17 cellular contexts compared by ENCODE assay signal in the genomic region with DNA sequence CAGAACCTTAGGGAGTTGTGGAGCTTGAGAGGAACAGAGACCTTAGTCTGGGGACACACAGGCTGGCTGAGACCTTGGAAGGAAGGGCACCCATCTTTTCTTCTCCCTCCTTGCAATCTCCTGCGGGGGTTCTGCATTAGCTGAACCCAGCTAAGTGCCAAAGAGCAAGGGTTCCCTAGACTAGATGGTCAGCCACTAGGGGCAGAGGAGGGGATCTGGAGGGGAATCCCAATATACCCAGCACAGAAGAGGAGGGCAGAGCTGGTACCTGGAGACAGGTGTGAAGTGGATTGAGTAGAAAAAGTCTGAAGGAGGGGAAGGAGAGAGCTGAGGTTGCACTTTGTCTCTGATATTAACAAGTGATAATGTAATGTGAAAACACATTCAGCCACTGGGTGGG.
"Had no signal": no experiment of that assay in that cellular context is flagged by ENCODE, and none has a peak within 500 bp of the region (broad histone marks: within the 10 kb centered on the region; RNA-seq: fewer than 3 reads in every experiment).

No MANE protein-coding gene starts in this region.

- H3K9me3 ChIP-seq: psoas muscle, upper lobe of left lung had no signal

- H3K4me3 ChIP-seq: psoas muscle, upper lobe of left lung had no signal

- H3K27me3 ChIP-seq: upper lobe of left lung had no signal

- H3K36me3 Mint-ChIP-seq: activated naive CD8-positive, alpha-beta T cell treated with anti-CD3 and anti-CD28 coated beads, Interleukin-2, amount 10 ng/mL, durations not matched to agents 7 days and 5 days; naive thymus-derived CD8-positive, alpha-beta T cell had no signal

- H3K4me3 Mint-ChIP-seq: activated CD8-positive, alpha-beta T cell treated with anti-CD3 and anti-CD28 coated beads for 36 hours; activated naive CD8-positive, alpha-beta T cell treated with anti-CD3 and anti-CD28 coated beads, Interleukin-2, amount 10 ng/mL, durations not matched to agents 7 days and 5 days; activated T-cell treated with anti-CD3 and anti-CD28 coated beads, Interleukin-2, amount 50 U/mL, for 72 hours; effector memory CD8-positive, alpha-beta T cell; naive thymus-derived CD8-positive, alpha-beta T cell had no signal

- FAIRE-seq: islet of Langerhans had no signal

- H3K9me3 Mint-ChIP-seq: activated CD8-positive, alpha-beta T cell treated with anti-CD3 and anti-CD28 coated beads for 36 hours; effector memory CD8-positive, alpha-beta T cell had no signal

- ATAC-seq: activated CD8-positive, alpha-beta T cell treated with anti-CD3 and anti-CD28 coated beads for 36 hours; activated T-cell treated with anti-CD3 and anti-CD28 coated beads, Interleukin-2, amount 50 U/mL, for 72 hours; effector memory CD8-positive, alpha-beta T cell; naive thymus-derived CD8-positive, alpha-beta T cell; psoas muscle had no signal

- H3K4me1 Mint-ChIP-seq: activated naive CD8-positive, alpha-beta T cell treated with anti-CD3 and anti-CD28 coated beads, Interleukin-2, amount 10 ng/mL, durations not matched to agents 7 days and 5 days had no signal

- H3K27ac Mint-ChIP-seq: activated CD8-positive, alpha-beta T cell treated with anti-CD3 and anti-CD28 coated beads for 36 hours; activated naive CD8-positive, alpha-beta T cell treated with anti-CD3 and anti-CD28 coated beads, Interleukin-2, amount 10 ng/mL, durations not matched to agents 7 days and 5 days; activated T-cell treated with anti-CD3 and anti-CD28 coated beads, Interleukin-2, amount 50 U/mL, for 72 hours; effector memory CD8-positive, alpha-beta T cell; naive thymus-derived CD8-positive, alpha-beta T cell had no signal

- H3K4me1 ChIP-seq: psoas muscle, upper lobe of left lung had no signal

- DNase-seq: activated CD4-positive, alpha-beta T cell treated with anti-CD3 and anti-CD28 coated beads for 4 hours; activated CD8-positive, alpha-beta memory T cell treated with anti-CD3 and anti-CD28 coated beads, Interleukin-2, amount 50 U/mL, for 4 hours; activated CD8-positive, alpha-beta T cell treated with anti-CD3 and anti-CD28 coated beads for 36 hours; activated naive CD8-positive, alpha-beta T cell treated with anti-CD3 and anti-CD28 coated beads, Interleukin-2, amount 10 ng/mL, durations not matched to agents 7 days and 5 days; activated T-cell treated with anti-CD3 and anti-CD28 coated beads, Interleukin-2, amount 50 U/mL, for 72 hours; anterior cingulate cortex; caudate nucleus; effector memory CD8-positive, alpha-beta T cell; erythroblast; foreskin fibroblast; naive thymus-derived CD8-positive, alpha-beta T cell; psoas muscle; stimulated activated CD4-positive, alpha-beta T cell treated with anti-CD3 and anti-CD28 coated beads, Interleukin-2, amount 100 ng/mL, for 48 hours; stimulated activated naive CD4-positive, alpha-beta T cell treated with Interleukin-2 at 50 U/mL for 16 hours; T-helper 9 cell had no signal

- H3K27ac ChIP-seq: psoas muscle, upper lobe of left lung had no signal
